In genomic region chr12:6333566-6333965, GRCh38 we compare ENCODE assay signal across 10 cellular contexts. TPM values are rescaled to one million over a fixed set of nuclear protein-coding genes. Genes with fewer than 3 reads are reported as not detected.
A peak's percentile ranks its signal among the peaks of the same experiment; 100 is the strongest.
DNase-seq lines count a peak whose midpoint lies in the region; ATAC-seq and TF ChIP-seq lines count a peak whose summit lies in the region.
"Had no signal": no experiment of that assay in that cellular context is flagged by ENCODE, and none has a peak within 500 bp of the region (broad histone marks: within the 10 kb centered on the region; RNA-seq: fewer than 3 reads in every experiment).

No MANE protein-coding gene starts in this region.

- CTCF ChIA-PET in CD8-positive, alpha-beta T cell (lab: Charles Lee), result interaction anchor here (1.1 to 10.1 kb wide), 13 partner anchors 7 to 205 kb away, joined by 3 to 142 read pairs (median 18); partner anchors contain the start of gene TAPBPL

- no peak for TF ChIP-seq EP300 in sigmoid colon (IDR thresholded peaks at IDR 0.05)

- peaks cover 58% of the 10 kb centered on the region for H3K4me1 Mint-ChIP-seq in CD8-positive, alpha-beta T cell (ENCODE audit: low read depth)

- POLR2A ChIA-PET in CD8-positive, alpha-beta T cell (lab: Charles Lee), result interaction anchor here (0.8 to 5.8 kb wide), 5 partner anchors 11 to 137 kb away, joined by 3 to 34 read pairs (median 9); partner anchors contain the start of genes TAPBPL and VAMP1

- TF ChIP-seq POLR2A in sigmoid colon (IDR thresholded peaks at IDR 0.05), result no peak

- DNase-seq in CD8-positive, alpha-beta T cell, result peak in 4 of 7 experiments; percentile 21 to 47 (median 47)
- DNase-seq in SJSA1 (ENCODE audit: low read depth in 1 of 2, low spot score in 2 of 2) (peak; percentile 45 to 75), epithelial cell of esophagus (ENCODE audit: low read depth) (peak; percentile 97), sigmoid colon (no peak), DMS114 treated with DMSO at 0.1 percent for 48 hours (lab: John Stamatoyannopoulos, UW; ENCODE audit: unreplicated experiment) (no peak), NCI-H2196 (lab: John Stamatoyannopoulos, UW; ENCODE audit: unreplicated experiment) (no peak), NCI-H510A treated with DMSO at 0.1 percent for 48 hours (lab: John Stamatoyannopoulos, UW) (no peak)
- DNase-seq: cerebellar nuclear complex had no signal

- no peak for ATAC-seq in CD8-positive, alpha-beta T cell
- no peak for ATAC-seq in HG03025 (IDR thresholded peaks at IDR 0.05; ENCODE audit: low FRiP score, unreplicated experiment)

- peaks cover 72% of the 10 kb centered on the region for H3K4me1 ChIP-seq in CD8-positive, alpha-beta T cell (ENCODE audit: insufficient read depth, low read length)
- H3K4me1 ChIP-seq in SJSA1 (replicated peaks) (peaks cover 64% of the 10 kb centered on the region), sigmoid colon (peaks cover 0 to 79% (median 66%) of the 10 kb centered on the region in 4 donors)

- peak overlapping the region; percentile 30 for H3K27ac ChIP-seq in CD8-positive, alpha-beta T cell (ENCODE audit: low read depth, low read length)
- H3K27ac ChIP-seq in SJSA1 (peak overlapping the region; percentile 44), sigmoid colon (peak overlapping the region; percentile 93 to 98 (median 97))

- peak overlapping the region; percentile 79 for H3K4me3 Mint-ChIP-seq in CD8-positive, alpha-beta T cell
- H3K4me3 Mint-ChIP-seq: natural killer cell treated with Interleukin-12 subunit alpha and Interleukin-12 subunit beta and Interleukin-15 and Interleukin-18, amount 100 ng/mL, for 72 hours had no signal

- H3K4me3 ChIP-seq in CD8-positive, alpha-beta T cell (ENCODE audit: low read depth, low read length), result peak overlapping the region; percentile 22
- H3K4me3 ChIP-seq in SJSA1 (no peak overlapping the region), epithelial cell of esophagus (ENCODE audit: low read length) (no peak overlapping the region), sigmoid colon (no peak overlapping the region)

- no peak overlapping the region for H3K27ac Mint-ChIP-seq in CD8-positive, alpha-beta T cell
- H3K27ac Mint-ChIP-seq: natural killer cell treated with Interleukin-12 subunit alpha and Interleukin-12 subunit beta and Interleukin-15 and Interleukin-18, amount 100 ng/mL, for 72 hours had no signal

- no peaks in the 10 kb centered on the region for H3K9me3 Mint-ChIP-seq in CD8-positive, alpha-beta T cell
- H3K9me3 Mint-ChIP-seq: natural killer cell treated with Interleukin-12 subunit alpha and Interleukin-12 subunit beta and Interleukin-15 and Interleukin-18, amount 100 ng/mL, for 72 hours had no signal

- H3K36me3 Mint-ChIP-seq in CD8-positive, alpha-beta T cell, result peaks cover 57% of the 10 kb centered on the region

- H3K9me3 ChIP-seq in CD8-positive, alpha-beta T cell (ENCODE audit: low read length), result no peaks in the 10 kb centered on the region
- no peaks in the 10 kb centered on the region for H3K9me3 ChIP-seq in SJSA1 (replicated peaks)
- H3K9me3 ChIP-seq in sigmoid colon, result no peaks in the 10 kb centered on the region

- TF ChIP-seq CTCF in CD8-positive, alpha-beta T cell (IDR thresholded peaks at IDR 0.05), result no peak
- TF ChIP-seq CTCF in epithelial cell of esophagus (IDR thresholded peaks at IDR 0.05; ENCODE audit: insufficient read depth, low read depth, low read length, missing control alignments) (no peak), sigmoid colon (IDR thresholded peaks at IDR 0.05) (no peak)

- no peaks in the 10 kb centered on the region for H3K27me3 Mint-ChIP-seq in CD8-positive, alpha-beta T cell (ENCODE audit: low read depth)
- H3K27me3 Mint-ChIP-seq: natural killer cell treated with Interleukin-12 subunit alpha and Interleukin-12 subunit beta and Interleukin-15 and Interleukin-18, amount 100 ng/mL, for 72 hours had no signal

- 83 to 84% methylated on average over 9 of the region's 9 CpGs for WGBS in sigmoid colon, 2 donors

- peaks cover 39% of the 10 kb centered on the region for H3K36me3 ChIP-seq in CD8-positive, alpha-beta T cell (ENCODE audit: insufficient read depth, low read length)
- H3K36me3 ChIP-seq in SJSA1, result peaks cover 81% of the 10 kb centered on the region
- peaks cover 47 to 63% (median 54%) of the 10 kb centered on the region in 4 donors for H3K36me3 ChIP-seq in sigmoid colon

- H3K27me3 ChIP-seq in CD8-positive, alpha-beta T cell (ENCODE audit: insufficient read depth, low read length), result no peaks in the 10 kb centered on the region
- H3K27me3 ChIP-seq in SJSA1 (replicated peaks) (no peaks in the 10 kb centered on the region), sigmoid colon (no peaks in the 10 kb centered on the region)

- intact Hi-C loops in CD8-positive, alpha-beta T cell (cut with DNase I, micrococcal nuclease), result no loop called here
- intact Hi-C loops in sigmoid colon (cut with DNase I), result loop anchor here (5.0 kb wide), 1 partner anchor 131 kb away; the partner anchor contains the start of gene CD9

RNA-seq across cellular contexts. Expression of gene TNFRSF1A, which starts 8.3 kb away (rescaled TPM):
- total RNA-seq in CD8-positive, alpha-beta T cell, result 10 to 100 TPM; 16.7 to 18.8 TPM
- 109 and 132 TPM in 2 replicates for total RNA-seq in SJSA1 (2014; rRNA removed; shearing (Covaris generic))
- total RNA-seq in sigmoid colon, result 100 to 1,000 TPM; 135 to 191 (median 176) TPM
- polyA plus RNA-seq in sigmoid colon, result 100 to 1,000 TPM in 1 of 3 donors, 10 to 100 TPM in 2; 31.7 to 107 (median 74.5) TPM

RNA-seq across cellular contexts. Expression of gene PLEKHG6, which starts 23.1 kb away (rescaled TPM):
- total RNA-seq in CD8-positive, alpha-beta T cell, result not detected
- 0.08 TPM in 1 of 2 replicates, not detected in the other for total RNA-seq in SJSA1 (2014; rRNA removed; shearing (Covaris generic))
- 1 to 10 TPM in 1 of 4 donors, under 1 TPM in 1, not detected in 2; 0.99 to 2.5 TPM for total RNA-seq in sigmoid colon
- polyA plus RNA-seq in sigmoid colon, result 100 to 1,000 TPM in 1 of 3 donors, 10 to 100 TPM in 2; 61.3 to 146 (median 93.6) TPM
- total RNA-seq: natural killer cell treated with Interleukin-12 subunit alpha and Interleukin-12 subunit beta and Interleukin-15 and Interleukin-18, amount 100 ng/mL, for 72 hours had no signal

RNA-seq across cellular contexts. Expression of gene SCNN1A, which starts 41.8 kb away (rescaled TPM):
- 1 to 10 TPM in 1 of 2 experiments, under 1 TPM in 1; 0.50 to 1.1 TPM for total RNA-seq in CD8-positive, alpha-beta T cell
- total RNA-seq in SJSA1 (2014; rRNA removed; shearing (Covaris generic)), result 0.18 and 4.7 TPM in 2 replicates
- 1 to 10 TPM in 3 of 4 donors, under 1 TPM in 1; 0.82 to 7.2 (median 1.1) TPM for total RNA-seq in sigmoid colon
- polyA plus RNA-seq in sigmoid colon, result 100 to 1,000 TPM in 1 of 3 donors, 10 to 100 TPM in 2; 51.1 to 169 (median 53.5) TPM
- total RNA-seq: natural killer cell treated with Interleukin-12 subunit alpha and Interleukin-12 subunit beta and Interleukin-15 and Interleukin-18, amount 100 ng/mL, for 72 hours had no signal

RNA-seq across cellular contexts. Expression of gene LTBR, which starts 50.4 kb away (rescaled TPM):
- total RNA-seq in CD8-positive, alpha-beta T cell, result under 1 TPM in 1 of 2 experiments, not detected in 1; 0.44 TPM
- 102 and 106 TPM in 2 replicates for total RNA-seq in SJSA1 (2014; rRNA removed; shearing (Covaris generic))
- 100 to 1,000 TPM in 3 of 4 donors, 10 to 100 TPM in 1; 85.2 to 200 (median 125) TPM for total RNA-seq in sigmoid colon
- 10 to 100 TPM; 36.3 to 85.2 (median 37.8) TPM for polyA plus RNA-seq in sigmoid colon

Comparison
In these comparisons a context has a peak if more than half of its experiments do, and no peak if none do; other contexts are left out.
1. DNase-seq: peak in CD8-positive, alpha-beta T cell (4 of 7), SJSA1 (2 of 2) and epithelial cell of esophagus (single experiment); none in sigmoid colon (single experiment), DMS114 treated with DMSO at 0.1 percent for 48 hours (single experiment), NCI-H2196 (single experiment) and NCI-H510A treated with DMSO at 0.1 percent for 48 hours (single experiment).
2. H3K27ac ChIP-seq: peak in every context shown above with its lines; median percentile 97 in sigmoid colon; 44 in SJSA1; 30 in CD8-positive, alpha-beta T cell.